In the genomic region with DNA sequence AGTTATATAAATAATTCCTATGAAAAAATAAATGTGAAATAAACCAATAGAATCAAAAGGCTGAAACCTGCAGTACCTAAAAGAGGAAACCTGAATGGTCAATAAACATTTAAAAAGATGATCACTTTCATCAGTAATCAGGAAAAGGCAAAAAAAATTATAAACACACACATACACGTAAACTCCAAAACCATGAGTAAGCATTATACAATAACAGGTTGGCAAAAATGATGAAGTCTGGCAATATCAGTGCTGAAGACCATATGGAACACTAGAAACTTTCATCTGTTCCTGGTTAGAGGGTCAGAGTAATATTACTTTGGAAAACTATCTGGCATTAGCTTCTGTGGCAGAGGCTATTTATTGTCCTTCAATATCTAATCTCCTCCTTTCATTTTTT, we compare ENCODE assay signal across 33 cellular contexts. TPM values are rescaled to one million over a fixed set of nuclear protein-coding genes. Genes with fewer than 3 reads are reported as not detected.
"Had no signal": no experiment of that assay in that cellular context is flagged by ENCODE, and none has a peak within 500 bp of the region (broad histone marks: within the 10 kb centered on the region; RNA-seq: fewer than 3 reads in every experiment).

No MANE protein-coding gene starts in this region.

- H3K9me3 ChIP-seq: colonic mucosa, esophagus squamous epithelium, gastrocnemius medialis, left lung, lower lobe of right lung, mucosa of descending colon had no signal

- FAIRE-seq: endometrium, islet of Langerhans, keratinocyte had no signal

- H3K27ac ChIP-seq: colonic mucosa, epithelial cell of prostate, esophagus squamous epithelium, gastrocnemius medialis, heart right ventricle, left lung, lower lobe of right lung had no signal

- H3K27me3 ChIP-seq: colonic mucosa, esophagus squamous epithelium, gastrocnemius medialis, heart right ventricle, left lung had no signal

- H3K36me3 ChIP-seq: colonic mucosa, esophagus squamous epithelium, gastrocnemius medialis, heart right ventricle, left lung, lower lobe of right lung had no signal

- H3K4me3 ChIP-seq: colonic mucosa, esophagus squamous epithelium, gastrocnemius medialis, heart right ventricle, left lung, lower lobe of right lung, mucosa of descending colon had no signal

- H3K4me1 ChIP-seq: colonic mucosa, esophagus squamous epithelium, gastrocnemius medialis, heart right ventricle, left lung, lower lobe of right lung had no signal

- DNase-seq: colonic mucosa; cortex of kidney; effector CD8-positive, alpha-beta T cell; effector memory CD8-positive, alpha-beta T cell; endodermal cell; erythroblast; esophagus squamous epithelium; foreskin fibroblast; foreskin melanocyte; gastrocnemius medialis; glutamatergic neuron; head of caudate nucleus; heart right ventricle; hippocampal formation; left cardiac atrium; left lung; left ventricle myocardium superior; lower lobe of right lung; mesenchymal stem cell; midbrain; mucosa of descending colon; naive B cell had no signal

- ATAC-seq: effector memory CD8-positive, alpha-beta T cell; esophagus mucosa; gastrocnemius medialis; heart right ventricle; left cardiac atrium; left lung; left ventricle myocardium superior; lower lobe of right lung; mucosa of descending colon had no signal

RNA-seq across cellular contexts. Expression of a gene that starts 38.5 kb away (rescaled TPM):
- total RNA-seq: colonic mucosa, dermis microvascular lymphatic vessel endothelial cell, endodermal cell, esophagus mucosa, esophagus squamous epithelium, gastrocnemius medialis, glomerular endothelial cell, heart right ventricle, kidney epithelial cell, left cardiac atrium, left lung, left ventricle myocardium superior, lower leg skin, lower lobe of right lung, lung microvascular endothelial cell, mucosa of descending colon, myocyte had no signal
- polyA plus RNA-seq: heart right ventricle, keratinocyte had no signal
